Comparison of ENCODE assay signal across 10 cellular contexts in genomic region chrX:22134681-22135080, GRCh38.
DNase-seq lines count a peak whose midpoint lies in the region; ATAC-seq, FAIRE-seq and TF ChIP-seq lines count a peak whose summit lies in the region.
"Had no signal": no experiment of that assay in that cellular context is flagged by ENCODE, and none has a peak within 500 bp of the region (broad histone marks: within the 10 kb centered on the region; RNA-seq: fewer than 3 reads in every experiment).

No MANE protein-coding gene starts in this region.

- H3K79me1 ChIP-seq in mesenchymal stem cell (replicated peaks; ENCODE audit: low read length, poor library complexity, severe bottlenecking) = no peaks in the 10 kb centered on the region
- H3K79me1 ChIP-seq in H9 (ENCODE audit: insufficient read depth, low read depth, low read length, poor library complexity, severe bottlenecking) = no peaks in the 10 kb centered on the region

- no peak overlapping the region for H4K8ac ChIP-seq in mesenchymal stem cell (ENCODE audit: low read length)
- no peak overlapping the region for H4K8ac ChIP-seq in H9 (replicated peaks; ENCODE audit: insufficient read length, low read depth, low read length)

- H3K27me3 ChIP-seq in KMS-11 (ENCODE audit: insufficient read depth, low read depth) (no peaks in the 10 kb centered on the region), bronchial epithelial cell (ENCODE audit: control insufficient read depth, insufficient read depth, low read length) (no peaks in the 10 kb centered on the region), mesenchymal stem cell (ENCODE audit: control insufficient read depth in 1 of 2, insufficient read depth in 1 of 2, low read length in 2 of 2) (peaks cover 0 to 12% of the 10 kb centered on the region in 2 experiments), H9 (ENCODE audit: insufficient read depth, low read length) (no peaks in the 10 kb centered on the region)

- FAIRE-seq in bronchial epithelial cell (lab: Jason Lieb, UNC) = no peak

- H2AK5ac ChIP-seq in mesenchymal stem cell (ENCODE audit: low read length, severe bottlenecking) (no peak overlapping the region), H9 (ENCODE audit: insufficient read length, low read length) (no peak overlapping the region)

- no peak overlapping the region for H3K56ac ChIP-seq in H9 (ENCODE audit: insufficient read length, low read depth, low read length)

- H3K14ac ChIP-seq in mesenchymal stem cell (ENCODE audit: low read length in 2 of 2) (no peak overlapping the region), H9 (ENCODE audit: insufficient read depth, low read length) (no peak overlapping the region)

- H3K9ac ChIP-seq in KMS-11 = no peak overlapping the region
- peak overlapping the region; percentile 72 for H3K9ac ChIP-seq in mesenchymal stem cell (ENCODE audit: low read length)
- H3K9ac ChIP-seq in H9 (ENCODE audit: extremely low read depth, insufficient read length, low read length) = no peak overlapping the region

- H3K4me2 ChIP-seq in KMS-11 (0 out of 2 replicates have a peak overlapping the region, but pooled peaks have one; percentile 4), mesenchymal stem cell (ENCODE audit: low read length, poor library complexity, severe bottlenecking) (no peak overlapping the region), H9 (ENCODE audit: insufficient read depth, insufficient read length, low read length) (no peak overlapping the region)

- H3K23me2 ChIP-seq in H9 (ENCODE audit: insufficient read length, low read depth, low read length, poor library complexity, severe bottlenecking) = no peaks in the 10 kb centered on the region

- no peak overlapping the region for H3K4ac ChIP-seq in mesenchymal stem cell (ENCODE audit: low read depth in 1 of 2, low read length in 2 of 2)
- H3K4ac ChIP-seq in H9 (ENCODE audit: low read depth, low read length) = no peak overlapping the region

- H3K79me2 ChIP-seq in KMS-11 (ENCODE audit: insufficient read depth, low read depth) (no peaks in the 10 kb centered on the region), H9 (ENCODE audit: insufficient read depth, low read length) (no peaks in the 10 kb centered on the region)

- H2BK120ac ChIP-seq in mesenchymal stem cell (ENCODE audit: low read depth, low read length) (no peak overlapping the region), H9 (ENCODE audit: low read depth, low read length, poor library complexity, severe bottlenecking) (no peak overlapping the region)

- H4K91ac ChIP-seq in mesenchymal stem cell (ENCODE audit: low read length) (no peak overlapping the region), H9 (ENCODE audit: insufficient read length, low read depth, low read length) (no peak overlapping the region)

- H3K4me1 Mint-ChIP-seq in H9 = peaks cover 36 to 49% of the 10 kb centered on the region in 2 experiments

- H4K5ac ChIP-seq in H9 (ENCODE audit: insufficient read length, low read depth, low read length) = no peak overlapping the region

- no peak overlapping the region for H3T11ph ChIP-seq in H9 (ENCODE audit: low read length)

- no peaks in the 10 kb centered on the region for H3K36me3 Mint-ChIP-seq in H9 (ENCODE audit: insufficient read depth in 1 of 3, low read depth in 3 of 3)

- H3K4me3 Mint-ChIP-seq in H9 = no peak overlapping the region

- H3K36me3 ChIP-seq in KMS-11 (ENCODE audit: insufficient read depth) = no peaks in the 10 kb centered on the region
- no peaks in the 10 kb centered on the region for H3K36me3 ChIP-seq in bronchial epithelial cell (ENCODE audit: control insufficient read depth, insufficient read depth, low read length)
- peaks cover 0 to 3% of the 10 kb centered on the region in 2 experiments for H3K36me3 ChIP-seq in mesenchymal stem cell (ENCODE audit: control insufficient read depth in 1 of 2, insufficient read depth in 2 of 2, low read depth in 1 of 2, low read length in 2 of 2)

- H3K18ac ChIP-seq in mesenchymal stem cell (ENCODE audit: low read depth in 1 of 2, low read length in 2 of 2) (peak overlapping the region in 1 of 2 experiments; percentile 12), H9 (ENCODE audit: insufficient read length, low read depth, low read length) (no peak overlapping the region)

- H2AFZ ChIP-seq in KMS-11 (ENCODE audit: low read depth) (0 out of 2 replicates have a peak overlapping the region, but pooled peaks have one; percentile 30), mesenchymal stem cell (ENCODE audit: low read depth, low read length) (no peak overlapping the region), H9 (ENCODE audit: low read length) (no peak overlapping the region)

- H3K4me1 ChIP-seq in KMS-11 (ENCODE audit: low read depth, poor library complexity, severe bottlenecking) = peaks cover 24% of the 10 kb centered on the region
- H3K4me1 ChIP-seq in mesenchymal stem cell (ENCODE audit: control insufficient read depth, insufficient read depth, low read depth, low read length) = peaks cover 4% of the 10 kb centered on the region
- peaks cover 4% of the 10 kb centered on the region; the same call in 1 of the 2 replicates for H3K4me1 ChIP-seq in H9 (ENCODE audit: insufficient read depth, low read length)

- no peak overlapping the region for H2BK20ac ChIP-seq in H9 (ENCODE audit: low read depth, low read length, poor library complexity, severe bottlenecking)

- H3K23ac ChIP-seq in mesenchymal stem cell (ENCODE audit: low read length in 2 of 2) (no peak overlapping the region), H9 (ENCODE audit: insufficient read length, low read depth, low read length) (no peak overlapping the region)

- no peak overlapping the region for H2BK12ac ChIP-seq in mesenchymal stem cell (ENCODE audit: low read length in 2 of 2)
- H2BK12ac ChIP-seq in H9 (ENCODE audit: insufficient read length, low read depth, low read length) = no peak overlapping the region

- H3K9me3 ChIP-seq in mesenchymal stem cell (ENCODE audit: control insufficient read depth, low read length) (no peaks in the 10 kb centered on the region), H9 (ENCODE audit: control insufficient read depth, low read depth, low read length) (no peaks in the 10 kb centered on the region)

- ATAC-seq in HG03565 (IDR thresholded peaks at IDR 0.05; ENCODE audit: unreplicated experiment) (no peak), GM18519 (IDR thresholded peaks at IDR 0.05; ENCODE audit: low FRiP score, unreplicated experiment) (no peak)

- no peaks in the 10 kb centered on the region for H4K20me1 ChIP-seq in KMS-11 (ENCODE audit: insufficient read depth)
- H4K20me1 ChIP-seq in H9 (ENCODE audit: control insufficient read depth, insufficient read depth, insufficient read length) = no peaks in the 10 kb centered on the region

- H3K4me3 ChIP-seq in KMS-11 (IDR thresholded peaks at IDR 0.05; ENCODE audit: insufficient read depth, low read depth, low read length) (no peak overlapping the region), bronchial epithelial cell (ENCODE audit: low read depth, low read length) (no peak overlapping the region), mesenchymal stem cell (ENCODE audit: insufficient read depth in 1 of 2, low read depth in 1 of 2, low read length in 2 of 2) (peak overlapping the region in 1 of 2 experiments; percentile 8)
- H3K4me3 ChIP-seq: skin epidermis had no signal

- peak; percentile 44 for DNase-seq in AG08396 (ENCODE audit: low spot score)
- DNase-seq in bronchial epithelial cell (ENCODE audit: low read depth) = peak; percentile 83
- peak; percentile 72 for DNase-seq in mesenchymal stem cell
- DNase-seq in HUDEP-2 (lab: John Stamatoyannopoulos, UW; ENCODE audit: unreplicated experiment in 76 of 76) = no peak
- DNase-seq in H9 = no peak
- DNase-seq: SIG-M5 had no signal

- H3K27ac ChIP-seq in KMS-11 (no peak overlapping the region), mesenchymal stem cell (ENCODE audit: low read length, poor library complexity, severe bottlenecking) (peak overlapping the region; percentile 92), H9 (ENCODE audit: insufficient read length, low read depth, low read length) (no peak overlapping the region)

- no peak for TF ChIP-seq CTCF in KMS-11 (conservative IDR thresholded peaks at IDR 0.05; ENCODE audit: low read depth, low read length)
- no peak for TF ChIP-seq CTCF in bronchial epithelial cell (IDR thresholded peaks at IDR 0.05; ENCODE audit: insufficient read depth, low read length, severe bottlenecking)
- no peak for TF ChIP-seq CTCF in H9 (conservative IDR thresholded peaks at IDR 0.05)

- no peaks in the 10 kb centered on the region for H3K27me3 Mint-ChIP-seq in H9 (ENCODE audit: low read depth)

- H3K9me3 Mint-ChIP-seq in H9 = peaks cover 0 to 36% of the 10 kb centered on the region in 2 experiments; a peak in 3 of 5 replicates

- H2BK5ac ChIP-seq in mesenchymal stem cell (ENCODE audit: low read depth, low read length, poor library complexity, severe bottlenecking) (no peak overlapping the region), H9 (ENCODE audit: insufficient read length, low read length) (no peak overlapping the region)

- peak overlapping the region; percentile 48 for H2BK15ac ChIP-seq in mesenchymal stem cell (ENCODE audit: low read depth, poor library complexity, severe bottlenecking)
- H2BK15ac ChIP-seq in H9 (ENCODE audit: low read depth, low read length) = no peak overlapping the region

- WGBS in mesenchymal stem cell = 7% methylated on average over 4 of the region's 4 CpGs
- WGBS in H9 (ENCODE audit: extremely low coverage, insufficient read length, low lambda C conversion rate) = no CpG with 5 or more reads among the region's 4 CpGs

- no peak overlapping the region for H3K27ac Mint-ChIP-seq in H9

Comparison
In these comparisons a context has a peak if more than half of its experiments do, and no peak if none do; other contexts are left out.
1. DNase-seq: peak in AG08396 (single experiment), bronchial epithelial cell (single experiment) and mesenchymal stem cell (single experiment); none in HUDEP-2 (0 of 76) and H9 (single experiment).